ENCODE assay signal across 1 cellular context in genomic region chr6:156776841-156777576, GRCh38.
TF ChIP-seq lines count a peak whose summit lies in the region.

Gene ARID1B (plus strand): TSS chr6:156777378. CDS start chr6:156777681, 303 bp downstream.

TF ChIP-seq in IMR-90, 13 proteins besides CTCF, POLR2A, EP300 and RAD21 (continued from another document):
- TF ChIP-seq SMC3 (IDR thresholded peaks at IDR 0.05; ENCODE audit: low read depth, low read length), result 0 out of 2 replicates have a peak, but pooled peaks have one; percentile 4
